8 cellular contexts compared by ENCODE assay signal in genomic region chr3:184154909-184155643, GRCh38. TPM values are rescaled to one million over a fixed set of nuclear protein-coding genes. Genes with fewer than 3 reads are reported as not detected.
DNase-seq lines count a peak whose midpoint lies in the region; ATAC-seq and TF ChIP-seq lines count a peak whose summit lies in the region.

TSS of gene DVL3 (plus strand) at chr3:184155377. CDS start at chr3:184155636, 259 bp downstream.

- in situ Hi-C loops in GM23248 (cut with MboI) = no loop called here

- 1 to 2% methylated on average over 14 to 67 of the region's 84 CpGs for WGBS in GM23248 (ENCODE audit: low coverage in 1 of 2, low lambda C conversion rate in 2 of 2, missing lambda C conversion rate in 2 of 2), 2 experiments
- 1% methylated on average over 29 of the region's 84 CpGs for WGBS in prostate gland

- peak within 1 kb of the TSS; percentile 89 for H3K4me3 ChIP-seq in GM23248
- H3K4me3 ChIP-seq in prostate gland = peak within 1 kb of the TSS; percentile 78 to 81

- TF ChIP-seq CTCF in GM10248 (IDR thresholded peaks at IDR 0.05; ENCODE audit: control extremely low read depth, extremely low read depth, low read depth, missing control alignments) (no peak), prostate gland (IDR thresholded peaks at IDR 0.05) (peak in 1 of 4 experiments; percentile 6)

- CTCF ChIA-PET in GM10248 (lab: Yijun Ruan, JAX) = interaction anchor here (0.8 to 1.2 kb wide), 4 partner anchors 9 to 73 kb away, joined by 3 read pairs; no protein-coding TSS in a partner anchor

- peaks cover 46% of the 10 kb centered on the region for H3K79me2 ChIP-seq in GM23248 (ENCODE audit: insufficient read depth)

- H3K9ac ChIP-seq in GM23248 = peak within 1 kb of the TSS; percentile 90

- TF ChIP-seq POLR2A in prostate gland (IDR thresholded peaks at IDR 0.05) = peak; percentile 35

- no peaks in the 10 kb centered on the region for H3K9me2 ChIP-seq in GM23248 (ENCODE audit: insufficient read depth)

- H3K27me3 ChIP-seq in GM23248 (replicated peaks; ENCODE audit: insufficient read depth) (no peaks in the 10 kb centered on the region), prostate gland (replicated peaks; ENCODE audit: insufficient read depth) (no peaks in the 10 kb centered on the region)

- H3F3A ChIP-seq in GM23248 (ENCODE audit: insufficient read depth) = peaks cover 15% of the 10 kb centered on the region

- H3K27ac ChIP-seq in GM23248 (peak within 1 kb of the TSS; percentile 68), KOPT-K1 (ENCODE audit: low read depth, low read length, poor library complexity, severe bottlenecking) (peak within 1 kb of the TSS; percentile 66), prostate gland (peak within 1 kb of the TSS; percentile 84 to 91)

- intact Hi-C loops in prostate gland (cut with DNase I) = no loop called here

- H4K20me1 ChIP-seq in GM23248 (ENCODE audit: insufficient read depth) = no peaks in the 10 kb centered on the region

- POLR2A ChIA-PET in GM10248 (lab: Yijun Ruan, JAX) = interaction anchor here (0.6 kb wide), 1 partner anchor 65 kb away, joined by 4 read pairs; no protein-coding TSS in a partner anchor

- H3K9me3 ChIP-seq in GM23248 (ENCODE audit: low read depth) = no peaks in the 10 kb centered on the region
- no peaks in the 10 kb centered on the region for H3K9me3 ChIP-seq in KOPT-K1 (ENCODE audit: insufficient read depth, low read length, poor library complexity, severe bottlenecking)
- H3K9me3 ChIP-seq in prostate gland = no peaks in the 10 kb centered on the region

- H3K4me2 ChIP-seq in GM23248 (ENCODE audit: unreplicated experiment) = peak within 1 kb of the TSS; percentile 95

- peak within 1 kb of the TSS; percentile 96 for H2AFZ ChIP-seq in GM23248

- DNase-seq in GM10248 (ENCODE audit: extremely low spot score) (peak; percentile 91), GM23248 (peak; percentile 75), astrocyte of the hippocampus (ENCODE audit: low read depth, low spot score) (peak; percentile 90), hepatic stellate cell (ENCODE audit: low spot score) (peak; percentile 73), prostate gland (ENCODE audit: low spot score) (peak; percentile 67), HPDE6-E6E7 (ENCODE audit: extremely low spot score) (no peak)

- H3K36me3 ChIP-seq in GM23248 (ENCODE audit: low read depth) (no peaks in the 10 kb centered on the region), KOPT-K1 (ENCODE audit: insufficient read depth, low read length) (no peaks in the 10 kb centered on the region), prostate gland (no peaks in the 10 kb centered on the region)

- peak; percentile 67 for ATAC-seq in SK-N-SH treated with all-trans-retinoic acid at 6 μM for 48 hours

- H3K4me1 ChIP-seq in GM23248 (ENCODE audit: insufficient read depth) = peaks cover 23% of the 10 kb centered on the region
- peaks cover 13% of the 10 kb centered on the region for H3K4me1 ChIP-seq in prostate gland (replicated peaks)

TF ChIP-seq in SK-N-SH treated with all-trans-retinoic acid at 6 μM for 48 hours, 23 proteins besides CTCF, POLR2A, EP300 and RAD21:
- TF ChIP-seq ZFP30 (CRISPR knock-in tag; IDR thresholded peaks at IDR 0.05) (no peak), PATZ1 (CRISPR knock-in tag; IDR thresholded peaks at IDR 0.05; ENCODE audit: borderline replicate concordance) (no peak)
TF ChIP-seq in SK-N-SH treated with all-trans-retinoic acid at 6 μM for 48 hours: peak in this region for 0.

RNA-seq across cellular contexts. Expression of gene DVL3, which starts in this region (rescaled TPM):
- total RNA-seq in GM23248 (2014; rRNA removed; shearing (Covaris generic)) = 66.9 and 76.4 TPM in 2 replicates
- 31.1 and 42.7 TPM in 2 replicates for polyA plus RNA-seq in GM23248 (2016; fragmentation: Nextera tagmentation; extraction: Ambion mirVana)
- total RNA-seq in prostate gland = 10 to 100 TPM; 61.7 to 95.1 TPM
